Comparison of ENCODE assay signal across 13 cellular contexts in the genomic region with DNA sequence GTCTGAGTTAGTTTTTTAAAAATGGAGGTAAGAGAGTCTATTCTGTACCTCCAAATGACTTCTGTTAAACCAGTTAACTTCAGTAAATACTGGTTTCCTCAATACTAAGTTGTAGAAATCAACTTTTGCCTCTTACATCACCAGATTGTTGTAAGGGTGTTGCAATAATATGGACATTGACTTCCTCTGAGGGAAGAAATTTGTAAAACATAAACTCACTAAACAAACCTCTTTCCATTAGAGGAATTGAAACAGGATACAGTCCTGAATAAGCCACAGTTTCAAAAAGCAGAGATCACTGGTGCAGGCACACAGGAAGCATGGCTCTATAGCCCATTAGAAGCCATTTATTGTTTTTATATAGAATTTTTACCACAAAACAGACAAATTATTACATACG. TPM values are rescaled to one million over a fixed set of nuclear protein-coding genes. Genes with fewer than 3 reads are reported as not detected.
DNase-seq lines count a peak whose midpoint lies in the region; ATAC-seq and TF ChIP-seq lines count a peak whose summit lies in the region.
"Had no signal": no experiment of that assay in that cellular context is flagged by ENCODE, and none has a peak within 500 bp of the region (broad histone marks: within the 10 kb centered on the region; RNA-seq: fewer than 3 reads in every experiment).

No MANE protein-coding gene starts in this region.

- peak; percentile 74 for ATAC-seq in GM18858 (IDR thresholded peaks at IDR 0.05; ENCODE audit: unreplicated experiment)
- ATAC-seq in HG02642 (IDR thresholded peaks at IDR 0.05; ENCODE audit: poor library complexity, unreplicated experiment) = peak; percentile 79
- peak; percentile 75 for ATAC-seq in left ventricle myocardium superior
- ATAC-seq: K562 had no signal

- TF ChIP-seq POLR2A in uterus (IDR thresholded peaks at IDR 0.05) = no peak
- no peak for TF ChIP-seq POLR2A in lower leg skin (IDR thresholded peaks at IDR 0.05)

- no peaks in the 10 kb centered on the region for H3K36me3 ChIP-seq in uterus

- H3K4me1 ChIP-seq in uterus = no peaks in the 10 kb centered on the region

- TF ChIP-seq CTCF in uterus (IDR thresholded peaks at IDR 0.05) (no peak), lower leg skin (IDR thresholded peaks at IDR 0.05) (no peak)

- H3K27ac ChIP-seq in uterus = no peak overlapping the region

- intact Hi-C loops in left ventricle myocardium superior (cut with micrococcal nuclease) = no loop called here
- intact Hi-C loops in uterus (cut with DNase I; ENCODE audit: low total_unique reads) = no loop called here
- intact Hi-C loops in lower leg skin (cut with DNase I; ENCODE audit: low total_unique reads) = no loop called here

- no peaks in the 10 kb centered on the region for H3K9me3 ChIP-seq in uterus

- H3K4me3 ChIP-seq in uterus = no peak overlapping the region
- no peak overlapping the region for H3K4me3 ChIP-seq in lower leg skin (ENCODE audit: low read depth, poor library complexity, severe bottlenecking)
- H3K4me3 ChIP-seq: K562 had no signal

- DNase-seq in Kasumi-1 (lab: John Stamatoyannopoulos, UW) = peak; percentile 62 to 64
- no peak for DNase-seq in left ventricle myocardium superior
- no peak for DNase-seq in uterus
- no peak for DNase-seq in lower leg skin (ENCODE audit: low spot score in 2 of 2)
- DNase-seq in GF-D8 (lab: John Stamatoyannopoulos, UW) = no peak
- DNase-seq in OCI-M2 (lab: John Stamatoyannopoulos, UW; ENCODE audit: unreplicated experiment) = no peak
- DNase-seq: activated CD4-positive, alpha-beta memory T cell treated with anti-CD3 and anti-CD28 coated beads for 36 hours; CD4-positive, CD25-positive, alpha-beta regulatory T cell; foreskin melanocyte had no signal

- 76 to 87% methylated on average over 1 of the region's 1 CpG for WGBS in lower leg skin, 2 donors

- no peaks in the 10 kb centered on the region for H3K27me3 ChIP-seq in uterus

RNA-seq across cellular contexts. Expression of gene SLCO6A1, which starts 32.7 kb away (rescaled TPM):
- total RNA-seq in left ventricle myocardium superior (not detected), uterus (not detected), lower leg skin (not detected)
- total RNA-seq: activated CD4-positive, alpha-beta memory T cell treated with anti-CD3 and anti-CD28 coated beads for 36 hours; astrocyte; CD4-positive, CD25-positive, alpha-beta regulatory T cell had no signal

Comparison
In these comparisons a context has a peak if more than half of its experiments do, and no peak if none do; other contexts are left out.
1. DNase-seq: peak in Kasumi-1 (2 of 2); none in left ventricle myocardium superior (single experiment), uterus (0 of 2), lower leg skin (0 of 2), GF-D8 (single experiment) and OCI-M2 (single experiment).
2. Peak in every context shown above with its lines, with median percentiles within 50 percentile points of each other: ATAC-seq.